25 cellular contexts compared by ENCODE assay signal in the genomic region with DNA sequence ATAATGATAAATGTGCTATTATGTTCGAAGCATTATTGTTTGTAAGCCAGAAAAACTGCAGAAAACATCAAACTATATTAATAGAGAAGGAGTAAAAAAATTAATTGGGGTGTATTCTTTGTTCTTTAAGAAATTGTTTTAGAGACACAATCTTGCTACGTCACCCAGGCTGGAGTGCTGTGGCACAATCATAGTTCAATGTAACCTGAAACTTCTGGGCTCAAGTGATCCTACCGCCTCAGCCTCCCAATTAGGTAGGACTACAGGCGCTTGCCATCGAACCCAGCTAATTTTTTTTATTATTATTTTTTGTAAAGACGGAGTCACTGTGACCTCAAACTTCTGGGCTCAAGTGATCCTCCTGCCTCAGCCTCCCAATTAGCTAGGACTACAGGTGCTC.
"Had no signal": no experiment of that assay in that cellular context is flagged by ENCODE, and none has a peak within 500 bp of the region (broad histone marks: within the 10 kb centered on the region; RNA-seq: fewer than 3 reads in every experiment).

No MANE protein-coding gene starts in this region.

- DNase-seq: activated effector memory CD4-positive, alpha-beta T cell treated with anti-CD3 and anti-CD28 coated beads, Interleukin-2, amount 50 U/mL, for 16 hours; activated effector memory CD4-positive, alpha-beta T cell treated with Interleukin-2 at 50 U/mL for 16 hours; activated gamma-delta T cell; activated gamma-delta T cell treated with Interleukin-2 at 50 U/mL for 16 hours; activated naive CD4-positive, alpha-beta T cell; activated naive CD4-positive, alpha-beta T cell treated with anti-CD3 and anti-CD28 coated beads for 36 hours; activated naive CD4-positive, alpha-beta T cell treated with anti-CD3 and anti-CD28 coated beads, Interleukin-2, amount 10 ng/mL, durations not matched to agents 7 days and 5 days; activated naive CD4-positive, alpha-beta T cell treated with anti-CD3 and anti-CD28 coated beads, Interleukin-2, amount 50 U/mL, for 16 hours; activated naive CD4-positive, alpha-beta T cell treated with Interleukin-2 at 50 U/mL for 16 hours; activated naive CD8-positive, alpha-beta T cell treated with anti-CD3 and anti-CD28 coated beads for 36 hours; activated naive CD8-positive, alpha-beta T cell treated with anti-CD3 and anti-CD28 coated beads, Interleukin-2, amount 10 ng/mL, durations not matched to agents 7 days and 5 days; activated naive CD8-positive, alpha-beta T cell treated with anti-CD3 and anti-CD28 coated beads, Interleukin-2, amount 50 U/mL, for 24 hours; activated T-cell treated with anti-CD3 and anti-CD28 coated beads, Interleukin-2, amount 50 U/mL, for 24 hours; activated T-cell treated with anti-CD3 and anti-CD28 coated beads, Interleukin-2, amount 50 U/mL, for 4 hours; activated T-cell treated with anti-CD3 and anti-CD28 coated beads, Interleukin-2, amount 50 U/mL, for 48 hours; activated T-cell treated with anti-CD3 and anti-CD28 coated beads, Interleukin-2, amount 50 U/mL, for 72 hours; adrenal gland; amniotic stem cell; amygdala; anterior cingulate cortex; aorta; body of pancreas; brain microvascular endothelial cell; central memory CD4-positive, alpha-beta T cell; cerebellar nuclear complex had no signal
